In the genomic region with DNA sequence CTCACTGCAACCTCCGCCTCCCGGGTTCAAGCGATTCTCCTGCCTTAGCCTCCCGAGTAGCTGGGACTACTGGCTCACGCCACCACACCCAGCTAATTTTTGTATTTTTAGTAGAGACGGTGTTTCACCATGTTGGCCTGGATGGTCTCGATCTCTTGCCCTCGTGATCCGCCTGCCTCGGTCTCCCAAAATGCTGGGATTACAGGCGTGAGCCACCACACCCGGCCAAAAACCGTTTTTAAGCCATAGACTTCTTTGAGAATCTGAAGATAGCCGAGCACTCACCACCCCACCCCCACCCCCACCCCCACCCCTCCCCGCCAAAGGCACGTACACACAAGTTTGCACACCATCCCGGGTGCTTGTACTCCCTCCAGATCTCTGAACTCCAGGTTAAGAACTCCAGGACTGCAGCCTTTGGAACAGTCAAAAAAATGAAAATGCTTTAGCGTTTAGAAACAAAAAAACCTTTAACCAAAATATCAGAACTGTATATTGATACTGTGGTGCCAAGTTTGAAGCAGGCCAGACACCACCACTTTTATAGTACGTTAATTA, we compare ENCODE assay signal across 8 cellular contexts. TPM values are rescaled to one million over a fixed set of nuclear protein-coding genes. Genes with fewer than 3 reads are reported as not detected.
A peak's percentile ranks its signal among the peaks of the same experiment; 100 is the strongest.
DNase-seq lines count a peak whose midpoint lies in the region.

No MANE protein-coding gene starts in this region.

- H3K27ac ChIP-seq in esophagus (ENCODE audit: low read depth in 2 of 2, low read length in 1 of 2) (peak overlapping the region; percentile 41 to 53), rectal smooth muscle tissue (ENCODE audit: low read depth, low read length) (no peak overlapping the region)

- no peaks in the 10 kb centered on the region for H3K9me3 ChIP-seq in esophagus (ENCODE audit: control insufficient read depth in 2 of 2, insufficient read depth in 1 of 2, low read depth in 1 of 2, low read length in 1 of 2)

- DNase-seq in RKO (ENCODE audit: low spot score) (peak; percentile 53), NCI-H1694 treated with DMSO at 0.1 percent for 48 hours (lab: John Stamatoyannopoulos, UW) (no peak), Ammon's horn (ENCODE audit: low spot score) (no peak), DMS79 treated with DMSO at 0.1 percent for 48 hours (lab: John Stamatoyannopoulos, UW) (no peak)
- DNase-seq in activated CD8-positive, alpha-beta memory T cell treated with anti-CD3 and anti-CD28 coated beads for 24 hours: no peak

- H3K4me1 ChIP-seq in esophagus (ENCODE audit: control insufficient read depth in 2 of 2, insufficient read depth in 2 of 2, low read length in 1 of 2) (peaks cover 2 to 3% of the 10 kb centered on the region in 2 donors), rectal smooth muscle tissue (ENCODE audit: control insufficient read depth, insufficient read depth, low read length) (peaks cover 6% of the 10 kb centered on the region)

- H3K9ac ChIP-seq in rectal smooth muscle tissue (ENCODE audit: low read length): no peak overlapping the region

- WGBS in esophagus, 2 donors: 1% methylated on average over 18 to 19 of the region's 19 CpGs

- H3K27me3 ChIP-seq in esophagus (ENCODE audit: control insufficient read depth in 1 of 2, insufficient read depth in 2 of 2, low read length in 2 of 2): no peaks in the 10 kb centered on the region
- no peaks in the 10 kb centered on the region for H3K27me3 ChIP-seq in rectal smooth muscle tissue (ENCODE audit: control insufficient read depth, insufficient read depth, low read length)

- H3K4me3 ChIP-seq in GM08714 (ENCODE audit: low read length) (peak overlapping the region; percentile 82), esophagus (ENCODE audit: low read depth in 1 of 2, low read length in 2 of 2) (peak overlapping the region; percentile 96 to 100), rectal smooth muscle tissue (ENCODE audit: low read length) (peak overlapping the region; percentile 95)

- H3K36me3 ChIP-seq in esophagus (ENCODE audit: control insufficient read depth in 2 of 2, insufficient read depth in 2 of 2, low read length in 1 of 2): no peaks in the 10 kb centered on the region
- no peaks in the 10 kb centered on the region for H3K36me3 ChIP-seq in rectal smooth muscle tissue (ENCODE audit: control insufficient read depth, insufficient read depth, low read length)

RNA-seq across cellular contexts. Expression of gene CRKL, which starts 1.5 kb away (rescaled TPM):
- 10 to 100 TPM; 17.6 to 18.7 TPM for polyA plus RNA-seq in esophagus

RNA-seq across cellular contexts. Expression of gene AIFM3, which starts 48.3 kb away (rescaled TPM):
- 1 to 10 TPM; 1.1 to 1.7 TPM for polyA plus RNA-seq in esophagus

RNA-seq across cellular contexts. Expression of gene SNAP29, which starts 59.9 kb away (rescaled TPM):
- polyA plus RNA-seq in esophagus: 10 to 100 TPM; 13.1 to 22.0 TPM
